8 cellular contexts compared by ENCODE assay signal in the genomic region with DNA sequence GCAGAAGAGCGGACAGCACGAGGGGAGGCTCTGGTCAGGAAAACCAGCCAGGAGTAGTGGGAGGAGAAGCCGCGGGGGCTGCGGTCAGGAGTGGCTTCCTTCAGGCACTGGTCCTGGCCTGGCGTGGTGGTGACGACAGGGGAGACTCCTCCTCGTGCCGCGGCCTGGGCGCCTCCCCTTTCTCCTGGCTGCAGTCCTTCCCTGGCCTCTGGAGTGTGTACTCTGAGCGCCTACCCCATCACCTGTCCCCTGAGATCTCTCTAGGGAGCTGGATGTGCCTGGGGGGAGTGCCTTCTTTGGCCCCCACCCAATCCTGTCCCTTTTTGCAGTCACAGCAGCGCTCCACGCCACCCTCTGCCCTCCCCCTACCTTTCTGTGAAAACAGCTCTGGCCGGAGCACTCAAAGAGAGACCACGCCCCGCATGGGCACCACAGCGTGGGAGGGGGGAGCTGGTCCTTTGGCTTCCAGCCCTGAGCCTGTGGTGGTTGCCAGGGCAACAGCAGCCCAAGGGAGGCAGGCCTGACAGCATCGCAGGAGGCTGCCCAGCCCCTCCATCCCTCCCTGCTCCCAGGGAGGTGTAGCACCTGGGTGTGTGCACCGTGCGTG.
DNase-seq lines count a peak whose midpoint lies in the region; ATAC-seq and TF ChIP-seq lines count a peak whose summit lies in the region.

No MANE protein-coding gene starts in this region.

- H3K4me3 Mint-ChIP-seq in effector memory CD8-positive, alpha-beta T cell: no peak overlapping the region

- DNase-seq in NCI-H1436 (lab: John Stamatoyannopoulos, UW): peak; percentile 80
- DNase-seq in heart right ventricle: no peak
- no peak for DNase-seq in effector memory CD8-positive, alpha-beta T cell
- DNase-seq in GM20000 (ENCODE audit: low spot score): no peak

- no peak overlapping the region for H3K4me3 ChIP-seq in heart right ventricle
- H3K4me3 ChIP-seq in subcutaneous abdominal adipose tissue (ENCODE audit: low read depth in 1 of 5, low read length in 5 of 5): no peak overlapping the region

- H3K27ac Mint-ChIP-seq in effector memory CD8-positive, alpha-beta T cell: no peak overlapping the region

- H3K27ac ChIP-seq in heart right ventricle: peak overlapping the region in 5 of 10 donors; percentile 16 to 68 (median 36)
- peak overlapping the region; percentile 0 for H3K27ac ChIP-seq in subcutaneous abdominal adipose tissue (ENCODE audit: low read depth, low read length)

- 34 to 47% methylated on average over 21 of the region's 21 CpGs for WGBS in heart right ventricle, 2 donors

- H3K9me3 ChIP-seq in heart right ventricle: peaks cover 0 to 13% (median 0%) of the 10 kb centered on the region in 11 donors
- H3K9me3 ChIP-seq in subcutaneous abdominal adipose tissue (ENCODE audit: control insufficient read depth in 5 of 5, low read length in 5 of 5): peaks cover 0 to 7% (median 3%) of the 10 kb centered on the region in 5 donors

- H3K36me3 ChIP-seq in heart right ventricle (no peaks in the 10 kb centered on the region), subcutaneous abdominal adipose tissue (ENCODE audit: control insufficient read depth in 5 of 5, insufficient read depth in 5 of 5, low read length in 5 of 5) (no peaks in the 10 kb centered on the region)

- no peak for TF ChIP-seq CTCF in heart right ventricle (IDR thresholded peaks at IDR 0.05)
- TF ChIP-seq CTCF in GM20000 (IDR thresholded peaks at IDR 0.05; ENCODE audit: extremely low read depth, missing control alignments): no peak

- H3K4me1 ChIP-seq in heart right ventricle (peaks cover 31 to 73% (median 63%) of the 10 kb centered on the region in 9 donors), subcutaneous abdominal adipose tissue (ENCODE audit: control insufficient read depth in 5 of 5, insufficient read depth in 5 of 5, low read length in 5 of 5) (peaks cover 4 to 68% (median 46%) of the 10 kb centered on the region in 5 donors)

- H3K36me3 Mint-ChIP-seq in effector memory CD8-positive, alpha-beta T cell (ENCODE audit: insufficient read depth): no peaks in the 10 kb centered on the region

- peaks cover 0 to 2% of the 10 kb centered on the region in 2 donors for H3K4me1 Mint-ChIP-seq in effector memory CD8-positive, alpha-beta T cell (ENCODE audit: low read depth in 2 of 2)

- no peaks in the 10 kb centered on the region for H3K27me3 ChIP-seq in heart right ventricle
- peaks cover 0 to 9% (median 6%) of the 10 kb centered on the region in 5 donors for H3K27me3 ChIP-seq in subcutaneous abdominal adipose tissue (ENCODE audit: control insufficient read depth in 5 of 5, insufficient read depth in 4 of 5, low read length in 5 of 5)

- H3K9ac ChIP-seq in subcutaneous abdominal adipose tissue (ENCODE audit: low read length in 5 of 5): no peak overlapping the region

- peaks cover 0 to 21% of the 10 kb centered on the region in 2 donors for H3K27me3 Mint-ChIP-seq in effector memory CD8-positive, alpha-beta T cell

- ATAC-seq in SK-N-SH treated with all-trans-retinoic acid at 6 μM for 48 hours (peak; percentile 94), heart right ventricle (peak; percentile 36 to 84 (median 72)), GM21423 (IDR thresholded peaks at IDR 0.05; ENCODE audit: unreplicated experiment) (no peak), HG03097 (IDR thresholded peaks at IDR 0.05; ENCODE audit: low FRiP score, unreplicated experiment) (no peak)
- no peak for ATAC-seq in effector memory CD8-positive, alpha-beta T cell (replicated peaks)

- peaks cover 0 to 3% of the 10 kb centered on the region in 2 donors for H3K9me3 Mint-ChIP-seq in effector memory CD8-positive, alpha-beta T cell

- intact Hi-C loops in heart right ventricle (cut with DNase I): loop anchor here in 4 of 10 donors (5.0 to 10.0 kb wide), 3 partner anchors 120 to 128 kb away; partner anchors contain the start of gene CALM1 (in 3 of the 4)

TF ChIP-seq in SK-N-SH treated with all-trans-retinoic acid at 6 μM for 48 hours, 23 proteins besides CTCF, POLR2A, EP300 and RAD21:
- TF ChIP-seq CREB5 (CRISPR knock-in tag; IDR thresholded peaks at IDR 0.05; ENCODE audit: low read depth) (no peak), OSR1 (CRISPR knock-in tag; IDR thresholded peaks at IDR 0.05) (no peak), ZFP3 (CRISPR knock-in tag; IDR thresholded peaks at IDR 0.05) (no peak), BACH2 (CRISPR knock-in tag; IDR thresholded peaks at IDR 0.05; ENCODE audit: borderline replicate concordance) (no peak), ZFP30 (CRISPR knock-in tag; IDR thresholded peaks at IDR 0.05) (no peak), CSDC2 (CRISPR knock-in tag; IDR thresholded peaks at IDR 0.05) (no peak), PATZ1 (CRISPR knock-in tag; IDR thresholded peaks at IDR 0.05; ENCODE audit: borderline replicate concordance) (no peak), GLIS3 (CRISPR knock-in tag; IDR thresholded peaks at IDR 0.05) (no peak), ARNTL (CRISPR knock-in tag; IDR thresholded peaks at IDR 0.05; ENCODE audit: borderline replicate concordance, low read depth) (no peak), TOX (CRISPR knock-in tag; IDR thresholded peaks at IDR 0.05; ENCODE audit: borderline replicate concordance) (no peak), ZC3H10 (CRISPR knock-in tag; IDR thresholded peaks at IDR 0.05) (no peak), ZNF8 (CRISPR knock-in tag; IDR thresholded peaks at IDR 0.05) (no peak), PPARA (CRISPR knock-in tag; IDR thresholded peaks at IDR 0.05; ENCODE audit: borderline replicate concordance) (no peak), ESRRG (CRISPR knock-in tag; IDR thresholded peaks at IDR 0.05) (no peak), RARB (CRISPR knock-in tag; IDR thresholded peaks at IDR 0.05) (no peak), TSHZ2 (CRISPR knock-in tag; IDR thresholded peaks at IDR 0.05) (no peak)
- TF ChIP-seq, protein P1, sequence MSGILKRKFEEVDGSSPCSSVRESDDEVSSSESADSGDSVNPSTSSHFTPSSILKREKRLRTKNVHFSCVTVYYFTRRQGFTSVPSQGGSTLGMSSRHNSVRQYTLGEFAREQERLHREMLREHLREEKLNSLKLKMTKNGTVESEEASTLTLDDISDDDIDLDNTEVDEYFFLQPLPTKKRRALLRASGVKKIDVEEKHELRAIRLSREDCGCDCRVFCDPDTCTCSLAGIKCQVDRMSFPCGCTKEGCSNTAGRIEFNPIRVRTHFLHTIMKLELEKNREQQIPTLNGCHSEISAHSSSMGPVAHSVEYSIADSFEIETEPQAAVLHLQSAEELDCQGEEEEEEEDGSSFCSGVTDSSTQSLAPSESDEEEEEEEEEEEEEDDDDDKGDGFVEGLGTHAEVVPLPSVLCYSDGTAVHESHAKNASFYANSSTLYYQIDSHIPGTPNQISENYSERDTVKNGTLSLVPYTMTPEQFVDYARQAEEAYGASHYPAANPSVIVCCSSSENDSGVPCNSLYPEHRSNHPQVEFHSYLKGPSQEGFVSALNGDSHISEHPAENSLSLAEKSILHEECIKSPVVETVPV (CRISPR knock-in tag; IDR thresholded peaks at IDR 0.05): no peak
TF ChIP-seq in SK-N-SH treated with all-trans-retinoic acid at 6 μM for 48 hours: peak in this region for 0.

Comparison
In these comparisons a context has a peak if more than half of its experiments do, and no peak if none do; other contexts are left out.
1. ATAC-seq: peak in SK-N-SH treated with all-trans-retinoic acid at 6 μM for 48 hours (single experiment) and heart right ventricle (8 of 8); none in GM21423 (single experiment), effector memory CD8-positive, alpha-beta T cell (single experiment) and HG03097 (single experiment).